In genomic region chr16:65769055-65769465, GRCh38 we compare ENCODE assay signal across 1 cellular context.
TF ChIP-seq lines count a peak whose summit lies in the region.

No MANE protein-coding gene starts in this region.

TF ChIP-seq in K562, 482 proteins besides CTCF, POLR2A, EP300 and RAD21 (continued from another document and continues in another):
- TF ChIP-seq RNF219 (CRISPR knock-in tag; IDR thresholded peaks at IDR 0.05) (peak; percentile 99), ZSCAN32 (CRISPR knock-in tag; IDR thresholded peaks at IDR 0.05) (peak; percentile 99), ELF4 (CRISPR knock-in tag; IDR thresholded peaks at IDR 0.05) (peak; percentile 100), ZFP1 (CRISPR knock-in tag; IDR thresholded peaks at IDR 0.05) (peak; percentile 100), ZNF274 (IDR thresholded peaks at IDR 0.05; ENCODE audit: borderline replicate concordance, low read depth, low read length) (no peak), CREM (IDR thresholded peaks at IDR 0.05; ENCODE audit: low read depth) (0 out of 2 replicates have a peak, but pooled peaks have one; percentile 38), HMG20B (CRISPR knock-in tag; IDR thresholded peaks at IDR 0.05) (peak; percentile 92), ZEB2 (IDR thresholded peaks at IDR 0.05) (peak; percentile 85; the same call in 1 of the 2 replicates), TEAD4 (IDR thresholded peaks at IDR 0.05; ENCODE audit: low read length) (peak; percentile 93), TEAD4 (CRISPR knock-in tag; IDR thresholded peaks at IDR 0.05; ENCODE audit: borderline replicate concordance) (no peak), ZKSCAN8 (CRISPR knock-in tag; IDR thresholded peaks at IDR 0.05) (peak; percentile 95), GTF2F1 (IDR thresholded peaks at IDR 0.05; ENCODE audit: low read depth, low read length) (no peak), ARID1B (IDR thresholded peaks at IDR 0.05) (peak; percentile 97), MECOM (CRISPR knock-in tag; IDR thresholded peaks at IDR 0.05) (peak; percentile 100), NCOR1 (IDR thresholded peaks at IDR 0.05) (peak; percentile 93), TBL1XR1 (IDR thresholded peaks at IDR 0.05; ENCODE audit: low read length in 2 of 2) (peak; percentile 36 to 77; a peak in 2 of 4 replicates), GATAD2A (IDR thresholded peaks at IDR 0.05) (peak; percentile 96), GMEB1 (CRISPR knock-in tag; IDR thresholded peaks at IDR 0.05) (peak; percentile 93), BCL6 (CRISPR knock-in tag; IDR thresholded peaks at IDR 0.05) (peak; percentile 100), MIER1 (IDR thresholded peaks at IDR 0.05; ENCODE audit: low read depth) (no peak)
- TF ChIP-seq, protein P1, sequence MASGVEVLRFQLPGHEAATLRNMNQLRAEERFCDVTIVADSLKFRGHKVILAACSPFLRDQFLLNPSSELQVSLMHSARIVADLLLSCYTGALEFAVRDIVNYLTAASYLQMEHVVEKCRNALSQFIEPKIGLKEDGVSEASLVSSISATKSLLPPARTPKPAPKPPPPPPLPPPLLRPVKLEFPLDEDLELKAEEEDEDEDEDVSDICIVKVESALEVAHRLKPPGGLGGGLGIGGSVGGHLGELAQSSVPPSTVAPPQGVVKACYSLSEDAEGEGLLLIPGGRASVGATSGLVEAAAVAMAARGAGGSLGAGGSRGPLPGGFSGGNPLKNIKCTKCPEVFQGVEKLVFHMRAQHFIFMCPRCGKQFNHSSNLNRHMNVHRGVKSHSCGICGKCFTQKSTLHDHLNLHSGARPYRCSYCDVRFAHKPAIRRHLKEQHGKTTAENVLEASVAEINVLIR (CRISPR knock-in tag; IDR thresholded peaks at IDR 0.05), result peak; percentile 99
- TF ChIP-seq, protein P2, sequence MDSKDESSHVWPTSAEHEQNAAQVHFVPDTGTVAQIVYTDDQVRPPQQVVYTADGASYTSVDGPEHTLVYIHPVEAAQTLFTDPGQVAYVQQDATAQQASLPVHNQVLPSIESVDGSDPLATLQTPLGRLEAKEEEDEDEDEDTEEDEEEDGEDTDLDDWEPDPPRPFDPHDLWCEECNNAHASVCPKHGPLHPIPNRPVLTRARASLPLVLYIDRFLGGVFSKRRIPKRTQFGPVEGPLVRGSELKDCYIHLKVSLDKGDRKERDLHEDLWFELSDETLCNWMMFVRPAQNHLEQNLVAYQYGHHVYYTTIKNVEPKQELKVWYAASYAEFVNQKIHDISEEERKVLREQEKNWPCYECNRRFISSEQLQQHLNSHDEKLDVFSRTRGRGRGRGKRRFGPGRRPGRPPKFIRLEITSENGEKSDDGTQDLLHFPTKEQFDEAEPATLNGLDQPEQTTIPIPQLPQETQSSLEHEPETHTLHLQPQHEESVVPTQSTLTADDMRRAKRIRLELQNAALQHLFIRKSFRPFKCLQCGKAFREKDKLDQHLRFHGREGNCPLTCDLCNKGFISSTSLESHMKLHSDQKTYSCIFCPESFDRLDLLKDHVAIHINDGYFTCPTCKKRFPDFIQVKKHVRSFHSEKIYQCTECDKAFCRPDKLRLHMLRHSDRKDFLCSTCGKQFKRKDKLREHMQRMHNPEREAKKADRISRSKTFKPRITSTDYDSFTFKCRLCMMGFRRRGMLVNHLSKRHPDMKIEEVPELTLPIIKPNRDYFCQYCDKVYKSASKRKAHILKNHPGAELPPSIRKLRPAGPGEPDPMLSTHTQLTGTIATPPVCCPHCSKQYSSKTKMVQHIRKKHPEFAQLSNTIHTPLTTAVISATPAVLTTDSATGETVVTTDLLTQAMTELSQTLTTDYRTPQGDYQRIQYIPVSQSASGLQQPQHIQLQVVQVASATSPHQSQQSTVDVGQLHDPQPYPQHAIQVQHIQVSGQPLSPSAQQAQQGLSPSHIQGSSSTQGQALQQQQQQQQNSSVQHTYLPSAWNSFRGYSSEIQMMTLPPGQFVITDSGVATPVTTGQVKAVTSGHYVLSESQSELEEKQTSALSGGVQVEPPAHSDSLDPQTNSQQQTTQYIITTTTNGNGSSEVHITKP (IDR thresholded peaks at IDR 0.05; ENCODE audit: partially characterized antibody), result peak; percentile 78
- TF ChIP-seq, protein P3, sequence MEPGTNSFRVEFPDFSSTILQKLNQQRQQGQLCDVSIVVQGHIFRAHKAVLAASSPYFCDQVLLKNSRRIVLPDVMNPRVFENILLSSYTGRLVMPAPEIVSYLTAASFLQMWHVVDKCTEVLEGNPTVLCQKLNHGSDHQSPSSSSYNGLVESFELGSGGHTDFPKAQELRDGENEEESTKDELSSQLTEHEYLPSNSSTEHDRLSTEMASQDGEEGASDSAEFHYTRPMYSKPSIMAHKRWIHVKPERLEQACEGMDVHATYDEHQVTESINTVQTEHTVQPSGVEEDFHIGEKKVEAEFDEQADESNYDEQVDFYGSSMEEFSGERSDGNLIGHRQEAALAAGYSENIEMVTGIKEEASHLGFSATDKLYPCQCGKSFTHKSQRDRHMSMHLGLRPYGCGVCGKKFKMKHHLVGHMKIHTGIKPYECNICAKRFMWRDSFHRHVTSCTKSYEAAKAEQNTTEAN (CRISPR knock-in tag; IDR thresholded peaks at IDR 0.05), result no peak
- TF ChIP-seq, protein P4, sequence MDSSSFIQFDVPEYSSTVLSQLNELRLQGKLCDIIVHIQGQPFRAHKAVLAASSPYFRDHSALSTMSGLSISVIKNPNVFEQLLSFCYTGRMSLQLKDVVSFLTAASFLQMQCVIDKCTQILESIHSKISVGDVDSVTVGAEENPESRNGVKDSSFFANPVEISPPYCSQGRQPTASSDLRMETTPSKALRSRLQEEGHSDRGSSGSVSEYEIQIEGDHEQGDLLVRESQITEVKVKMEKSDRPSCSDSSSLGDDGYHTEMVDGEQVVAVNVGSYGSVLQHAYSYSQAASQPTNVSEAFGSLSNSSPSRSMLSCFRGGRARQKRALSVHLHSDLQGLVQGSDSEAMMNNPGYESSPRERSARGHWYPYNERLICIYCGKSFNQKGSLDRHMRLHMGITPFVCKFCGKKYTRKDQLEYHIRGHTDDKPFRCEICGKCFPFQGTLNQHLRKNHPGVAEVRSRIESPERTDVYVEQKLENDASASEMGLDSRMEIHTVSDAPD (CRISPR knock-in tag; IDR thresholded peaks at IDR 0.05), result peak; percentile 98
- TF ChIP-seq, protein P5, sequence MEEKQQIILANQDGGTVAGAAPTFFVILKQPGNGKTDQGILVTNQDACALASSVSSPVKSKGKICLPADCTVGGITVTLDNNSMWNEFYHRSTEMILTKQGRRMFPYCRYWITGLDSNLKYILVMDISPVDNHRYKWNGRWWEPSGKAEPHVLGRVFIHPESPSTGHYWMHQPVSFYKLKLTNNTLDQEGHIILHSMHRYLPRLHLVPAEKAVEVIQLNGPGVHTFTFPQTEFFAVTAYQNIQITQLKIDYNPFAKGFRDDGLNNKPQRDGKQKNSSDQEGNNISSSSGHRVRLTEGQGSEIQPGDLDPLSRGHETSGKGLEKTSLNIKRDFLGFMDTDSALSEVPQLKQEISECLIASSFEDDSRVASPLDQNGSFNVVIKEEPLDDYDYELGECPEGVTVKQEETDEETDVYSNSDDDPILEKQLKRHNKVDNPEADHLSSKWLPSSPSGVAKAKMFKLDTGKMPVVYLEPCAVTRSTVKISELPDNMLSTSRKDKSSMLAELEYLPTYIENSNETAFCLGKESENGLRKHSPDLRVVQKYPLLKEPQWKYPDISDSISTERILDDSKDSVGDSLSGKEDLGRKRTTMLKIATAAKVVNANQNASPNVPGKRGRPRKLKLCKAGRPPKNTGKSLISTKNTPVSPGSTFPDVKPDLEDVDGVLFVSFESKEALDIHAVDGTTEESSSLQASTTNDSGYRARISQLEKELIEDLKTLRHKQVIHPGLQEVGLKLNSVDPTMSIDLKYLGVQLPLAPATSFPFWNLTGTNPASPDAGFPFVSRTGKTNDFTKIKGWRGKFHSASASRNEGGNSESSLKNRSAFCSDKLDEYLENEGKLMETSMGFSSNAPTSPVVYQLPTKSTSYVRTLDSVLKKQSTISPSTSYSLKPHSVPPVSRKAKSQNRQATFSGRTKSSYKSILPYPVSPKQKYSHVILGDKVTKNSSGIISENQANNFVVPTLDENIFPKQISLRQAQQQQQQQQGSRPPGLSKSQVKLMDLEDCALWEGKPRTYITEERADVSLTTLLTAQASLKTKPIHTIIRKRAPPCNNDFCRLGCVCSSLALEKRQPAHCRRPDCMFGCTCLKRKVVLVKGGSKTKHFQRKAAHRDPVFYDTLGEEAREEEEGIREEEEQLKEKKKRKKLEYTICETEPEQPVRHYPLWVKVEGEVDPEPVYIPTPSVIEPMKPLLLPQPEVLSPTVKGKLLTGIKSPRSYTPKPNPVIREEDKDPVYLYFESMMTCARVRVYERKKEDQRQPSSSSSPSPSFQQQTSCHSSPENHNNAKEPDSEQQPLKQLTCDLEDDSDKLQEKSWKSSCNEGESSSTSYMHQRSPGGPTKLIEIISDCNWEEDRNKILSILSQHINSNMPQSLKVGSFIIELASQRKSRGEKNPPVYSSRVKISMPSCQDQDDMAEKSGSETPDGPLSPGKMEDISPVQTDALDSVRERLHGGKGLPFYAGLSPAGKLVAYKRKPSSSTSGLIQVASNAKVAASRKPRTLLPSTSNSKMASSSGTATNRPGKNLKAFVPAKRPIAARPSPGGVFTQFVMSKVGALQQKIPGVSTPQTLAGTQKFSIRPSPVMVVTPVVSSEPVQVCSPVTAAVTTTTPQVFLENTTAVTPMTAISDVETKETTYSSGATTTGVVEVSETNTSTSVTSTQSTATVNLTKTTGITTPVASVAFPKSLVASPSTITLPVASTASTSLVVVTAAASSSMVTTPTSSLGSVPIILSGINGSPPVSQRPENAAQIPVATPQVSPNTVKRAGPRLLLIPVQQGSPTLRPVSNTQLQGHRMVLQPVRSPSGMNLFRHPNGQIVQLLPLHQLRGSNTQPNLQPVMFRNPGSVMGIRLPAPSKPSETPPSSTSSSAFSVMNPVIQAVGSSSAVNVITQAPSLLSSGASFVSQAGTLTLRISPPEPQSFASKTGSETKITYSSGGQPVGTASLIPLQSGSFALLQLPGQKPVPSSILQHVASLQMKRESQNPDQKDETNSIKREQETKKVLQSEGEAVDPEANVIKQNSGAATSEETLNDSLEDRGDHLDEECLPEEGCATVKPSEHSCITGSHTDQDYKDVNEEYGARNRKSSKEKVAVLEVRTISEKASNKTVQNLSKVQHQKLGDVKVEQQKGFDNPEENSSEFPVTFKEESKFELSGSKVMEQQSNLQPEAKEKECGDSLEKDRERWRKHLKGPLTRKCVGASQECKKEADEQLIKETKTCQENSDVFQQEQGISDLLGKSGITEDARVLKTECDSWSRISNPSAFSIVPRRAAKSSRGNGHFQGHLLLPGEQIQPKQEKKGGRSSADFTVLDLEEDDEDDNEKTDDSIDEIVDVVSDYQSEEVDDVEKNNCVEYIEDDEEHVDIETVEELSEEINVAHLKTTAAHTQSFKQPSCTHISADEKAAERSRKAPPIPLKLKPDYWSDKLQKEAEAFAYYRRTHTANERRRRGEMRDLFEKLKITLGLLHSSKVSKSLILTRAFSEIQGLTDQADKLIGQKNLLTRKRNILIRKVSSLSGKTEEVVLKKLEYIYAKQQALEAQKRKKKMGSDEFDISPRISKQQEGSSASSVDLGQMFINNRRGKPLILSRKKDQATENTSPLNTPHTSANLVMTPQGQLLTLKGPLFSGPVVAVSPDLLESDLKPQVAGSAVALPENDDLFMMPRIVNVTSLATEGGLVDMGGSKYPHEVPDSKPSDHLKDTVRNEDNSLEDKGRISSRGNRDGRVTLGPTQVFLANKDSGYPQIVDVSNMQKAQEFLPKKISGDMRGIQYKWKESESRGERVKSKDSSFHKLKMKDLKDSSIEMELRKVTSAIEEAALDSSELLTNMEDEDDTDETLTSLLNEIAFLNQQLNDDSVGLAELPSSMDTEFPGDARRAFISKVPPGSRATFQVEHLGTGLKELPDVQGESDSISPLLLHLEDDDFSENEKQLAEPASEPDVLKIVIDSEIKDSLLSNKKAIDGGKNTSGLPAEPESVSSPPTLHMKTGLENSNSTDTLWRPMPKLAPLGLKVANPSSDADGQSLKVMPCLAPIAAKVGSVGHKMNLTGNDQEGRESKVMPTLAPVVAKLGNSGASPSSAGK (IDR thresholded peaks at IDR 0.05), result peak; percentile 89
- TF ChIP-seq, protein P6, sequence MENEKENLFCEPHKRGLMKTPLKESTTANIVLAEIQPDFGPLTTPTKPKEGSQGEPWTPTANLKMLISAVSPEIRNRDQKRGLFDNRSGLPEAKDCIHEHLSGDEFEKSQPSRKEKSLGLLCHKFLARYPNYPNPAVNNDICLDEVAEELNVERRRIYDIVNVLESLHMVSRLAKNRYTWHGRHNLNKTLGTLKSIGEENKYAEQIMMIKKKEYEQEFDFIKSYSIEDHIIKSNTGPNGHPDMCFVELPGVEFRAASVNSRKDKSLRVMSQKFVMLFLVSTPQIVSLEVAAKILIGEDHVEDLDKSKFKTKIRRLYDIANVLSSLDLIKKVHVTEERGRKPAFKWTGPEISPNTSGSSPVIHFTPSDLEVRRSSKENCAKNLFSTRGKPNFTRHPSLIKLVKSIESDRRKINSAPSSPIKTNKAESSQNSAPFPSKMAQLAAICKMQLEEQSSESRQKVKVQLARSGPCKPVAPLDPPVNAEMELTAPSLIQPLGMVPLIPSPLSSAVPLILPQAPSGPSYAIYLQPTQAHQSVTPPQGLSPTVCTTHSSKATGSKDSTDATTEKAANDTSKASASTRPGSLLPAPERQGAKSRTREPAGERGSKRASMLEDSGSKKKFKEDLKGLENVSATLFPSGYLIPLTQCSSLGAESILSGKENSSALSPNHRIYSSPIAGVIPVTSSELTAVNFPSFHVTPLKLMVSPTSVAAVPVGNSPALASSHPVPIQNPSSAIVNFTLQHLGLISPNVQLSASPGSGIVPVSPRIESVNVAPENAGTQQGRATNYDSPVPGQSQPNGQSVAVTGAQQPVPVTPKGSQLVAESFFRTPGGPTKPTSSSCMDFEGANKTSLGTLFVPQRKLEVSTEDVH (IDR thresholded peaks at IDR 0.05; ENCODE audit: low read depth, partially characterized antibody), result peak; percentile 30
